Comparison of ENCODE assay signal across 9 cellular contexts in genomic region chr5:74543162-74543995, GRCh38.
DNase-seq lines count a peak whose midpoint lies in the region; ATAC-seq and TF ChIP-seq lines count a peak whose summit lies in the region.
"Had no signal": no experiment of that assay in that cellular context is flagged by ENCODE, and none has a peak within 500 bp of the region (broad histone marks: within the 10 kb centered on the region; RNA-seq: fewer than 3 reads in every experiment).

No MANE protein-coding gene starts in this region.

- DNase-seq in HCT116 (ENCODE audit: low read depth, low spot score): peak; percentile 82
- DNase-seq in PC-9: peak; percentile 86 to 97
- DNase-seq in fibroblast of pulmonary artery (ENCODE audit: low read depth): peak; percentile 74
- peak; percentile 93 for DNase-seq in retinal pigment epithelial cell (ENCODE audit: low read depth)
- no peak for DNase-seq in activated naive CD4-positive, alpha-beta T cell treated with anti-CD3 and anti-CD28 coated beads, Interleukin-2, amount 10 ng/mL, durations not matched to agents 7 days and 5 days
- no peak for DNase-seq in NCI-H1105 treated with DMSO at 0.1 percent for 48 hours (lab: John Stamatoyannopoulos, UW)
- DNase-seq: activated naive CD8-positive, alpha-beta T cell treated with anti-CD3 and anti-CD28 coated beads, Interleukin-2, amount 50 U/mL, for 24 hours had no signal

- H3K4me2 ChIP-seq in HCT116 (ENCODE audit: low read length): peak overlapping the region; percentile 92
- peak overlapping the region; percentile 74 for H3K4me2 ChIP-seq in PC-9

- H3K36me3 Mint-ChIP-seq in activated naive CD4-positive, alpha-beta T cell treated with anti-CD3 and anti-CD28 coated beads, Interleukin-2, amount 10 ng/mL, durations not matched to agents 7 days and 5 days: no peaks in the 10 kb centered on the region

- TF ChIP-seq POLR2A in HCT116 (IDR thresholded peaks at IDR 0.05; ENCODE audit: borderline replicate concordance, extremely low read depth, insufficient read depth, insufficient read length): no peak

- RAD21 ChIA-PET in HCT116 (lab: Charles Lee; ENCODE audit: low non-redundant PET in 1 of 2, low total read pairs in 2 of 2, uncharacterized antibody in 2 of 2, unreplicated experiment in 2 of 2): no interaction called here

- no peak overlapping the region for H3K4me3 Mint-ChIP-seq in activated naive CD4-positive, alpha-beta T cell treated with anti-CD3 and anti-CD28 coated beads, Interleukin-2, amount 10 ng/mL, durations not matched to agents 7 days and 5 days
- H3K4me3 Mint-ChIP-seq: activated naive CD8-positive, alpha-beta T cell treated with anti-CD3 and anti-CD28 coated beads, Interleukin-2, amount 50 U/mL, for 24 hours had no signal

- POLR2A ChIA-PET in HCT116 (lab: Charles Lee): interaction anchor here (0.6 to 1.4 kb wide), 3 partner anchors 25 to 97 kb away, joined by 3 read pairs; partner anchors contain the start of gene ENC1
- POLR2A ChIA-PET in PC-9 (lab: Charles Lee; ENCODE audit: unreplicated experiment): interaction anchor here (0.6 kb wide), 3 partner anchors 97 to 211 kb away, joined by 3 to 8 read pairs (median 5); no protein-coding TSS in a partner anchor

- peak overlapping the region; percentile 60 for H3K9ac ChIP-seq in HCT116 (ENCODE audit: low read length)

- no TSS peak for BruUV-seq in HCT116 (replicated peaks; lab: Mats Ljungman, UMichigan)
- no TSS peak for BruUV-seq in PC-9 (replicated peaks; lab: Mats Ljungman, UMichigan)

- H3K4me1 ChIP-seq in HCT116 (ENCODE audit: control insufficient read depth in 1 of 2, insufficient read depth in 2 of 2, low read length in 2 of 2) (peaks cover 41 to 43% of the 10 kb centered on the region in 2 experiments), PC-9 (replicated peaks; ENCODE audit: insufficient read depth) (peaks cover 73% of the 10 kb centered on the region)

- H3K4me3 ChIP-seq in HCT116 (replicated peaks in 1 of 2; ENCODE audit: low read depth in 1 of 2, low read length in 2 of 2) (peak overlapping the region; percentile 24 to 46), PC-9 (peak overlapping the region; percentile 31; the same call in 1 of the 2 replicates), fibroblast of pulmonary artery (replicated peaks; ENCODE audit: low read depth, low read length) (peak overlapping the region; percentile 4), retinal pigment epithelial cell (ENCODE audit: low read length) (peak overlapping the region; percentile 9)

- H3K36me3 ChIP-seq in HCT116 (ENCODE audit: control insufficient read depth in 1 of 2, insufficient read depth in 2 of 2, low read length in 2 of 2) (no peaks in the 10 kb centered on the region), PC-9 (ENCODE audit: low read depth) (no peaks in the 10 kb centered on the region)

- H3F3A ChIP-seq in PC-9 (ENCODE audit: insufficient read depth, low read depth): peaks cover 65% of the 10 kb centered on the region

- H3K79me2 ChIP-seq in HCT116 (ENCODE audit: insufficient read depth, low read length) (no peaks in the 10 kb centered on the region), PC-9 (ENCODE audit: low read depth) (no peaks in the 10 kb centered on the region)

- H3K27me3 ChIP-seq in HCT116 (ENCODE audit: insufficient read depth, low read length) (no peaks in the 10 kb centered on the region), PC-9 (ENCODE audit: insufficient read depth, low read depth) (no peaks in the 10 kb centered on the region)

- H2AFZ ChIP-seq in HCT116 (ENCODE audit: low read depth, low read length, poor library complexity, severe bottlenecking) (peak overlapping the region; percentile 80), PC-9 (no peak overlapping the region)

- H3K27ac Mint-ChIP-seq in activated naive CD4-positive, alpha-beta T cell treated with anti-CD3 and anti-CD28 coated beads, Interleukin-2, amount 10 ng/mL, durations not matched to agents 7 days and 5 days: no peak overlapping the region
- H3K27ac Mint-ChIP-seq: activated naive CD8-positive, alpha-beta T cell treated with anti-CD3 and anti-CD28 coated beads, Interleukin-2, amount 50 U/mL, for 24 hours had no signal

- ATAC-seq in HCT116 (peak; percentile 90), GM21717 (IDR thresholded peaks at IDR 0.05; ENCODE audit: unreplicated experiment) (no peak), HG03521 (IDR thresholded peaks at IDR 0.05; ENCODE audit: unreplicated experiment) (no peak)
- ATAC-seq: activated naive CD8-positive, alpha-beta T cell treated with anti-CD3 and anti-CD28 coated beads, Interleukin-2, amount 50 U/mL, for 24 hours had no signal

- intact Hi-C loops in HCT116 (cut with micrococcal nuclease) (loop anchor here (2.0 kb wide), 1 partner anchor 89 kb away; no protein-coding TSS in a partner anchor), PC-9 (cut with micrococcal nuclease; ENCODE audit: unreplicated experiment) (loop anchor here (1.0 to 10.0 kb wide), 10 partner anchors 25 to 605 kb away; no protein-coding TSS in a partner anchor)

- peak; percentile 32 for TF ChIP-seq RAD21 in HCT116 (IDR thresholded peaks at IDR 0.05; ENCODE audit: low read depth)

- H3K9me3 ChIP-seq in HCT116 (ENCODE audit: control insufficient read depth in 1 of 2, insufficient read depth in 1 of 2, low read depth in 1 of 2, low read length in 2 of 2): no peaks in the 10 kb centered on the region
- H3K9me3 ChIP-seq in PC-9 (ENCODE audit: insufficient read depth, low read depth): no peaks in the 10 kb centered on the region; the same call in 1 of the 2 replicates

- H3K27me3 Mint-ChIP-seq in activated naive CD4-positive, alpha-beta T cell treated with anti-CD3 and anti-CD28 coated beads, Interleukin-2, amount 10 ng/mL, durations not matched to agents 7 days and 5 days: peaks cover 14% of the 10 kb centered on the region

- H3K9me3 Mint-ChIP-seq in activated naive CD4-positive, alpha-beta T cell treated with anti-CD3 and anti-CD28 coated beads, Interleukin-2, amount 10 ng/mL, durations not matched to agents 7 days and 5 days: no peaks in the 10 kb centered on the region
- H3K9me3 Mint-ChIP-seq: activated naive CD8-positive, alpha-beta T cell treated with anti-CD3 and anti-CD28 coated beads, Interleukin-2, amount 50 U/mL, for 24 hours had no signal

- no peaks in the 10 kb centered on the region for H3K9me2 ChIP-seq in HCT116 (ENCODE audit: insufficient read depth)
- no peaks in the 10 kb centered on the region for H3K9me2 ChIP-seq in PC-9 (ENCODE audit: insufficient read depth)

- no peaks in the 10 kb centered on the region for H4K20me1 ChIP-seq in HCT116 (ENCODE audit: insufficient read depth)
- no peaks in the 10 kb centered on the region for H4K20me1 ChIP-seq in PC-9 (ENCODE audit: insufficient read depth)

- H3K27ac ChIP-seq in HCT116 (ENCODE audit: low read depth, low read length) (peak overlapping the region; percentile 89), PC-9 (peak overlapping the region; percentile 95)

- H3K4me1 Mint-ChIP-seq in activated naive CD4-positive, alpha-beta T cell treated with anti-CD3 and anti-CD28 coated beads, Interleukin-2, amount 10 ng/mL, durations not matched to agents 7 days and 5 days: no peaks in the 10 kb centered on the region

- CTCF ChIA-PET in HCT116 (lab: Charles Lee) (interaction anchor here (1.0 kb wide), 1 partner anchor 97 kb away, joined by 3 read pairs; the partner anchor contains the start of gene ENC1), PC-9 (lab: Charles Lee) (interaction anchor here (1.4 kb wide), 1 partner anchor 148 kb away, joined by 3 read pairs; no protein-coding TSS in a partner anchor)
- CTCF ChIA-PET in activated naive CD4-positive, alpha-beta T cell treated with anti-CD3 and anti-CD28 coated beads, Interleukin-2, amount 10 ng/mL, durations not matched to agents 7 days and 5 days (lab: Charles Lee): no interaction called here

- TF ChIP-seq CTCF in HCT116 (IDR thresholded peaks at IDR 0.05 in 2 of 3, conservative IDR thresholded peaks at IDR 0.05 in 1 of 3; ENCODE audit: borderline replicate concordance in 1 of 3, insufficient read depth in 1 of 3, low read depth in 2 of 3, low read length in 2 of 3): no peak
- TF ChIP-seq CTCF in PC-9 (conservative IDR thresholded peaks at IDR 0.05): no peak
- TF ChIP-seq CTCF in fibroblast of pulmonary artery (IDR thresholded peaks at IDR 0.05; ENCODE audit: low read length, missing control alignments): no peak
- no peak for TF ChIP-seq CTCF in retinal pigment epithelial cell (conservative IDR thresholded peaks at IDR 0.05; ENCODE audit: low read depth, low read length)

TF ChIP-seq in HCT116, 20 proteins besides CTCF, POLR2A, EP300 and RAD21 (continues in another document):
- TF ChIP-seq ATF3 (IDR thresholded peaks at IDR 0.05) (no peak), JUND (IDR thresholded peaks at IDR 0.05) (peak; percentile 66), FOSL1 (IDR thresholded peaks at IDR 0.05; ENCODE audit: low read depth) (peak; percentile 75), TCF7L2 (IDR thresholded peaks at IDR 0.05; ENCODE audit: borderline replicate concordance, extremely low read depth, insufficient read depth, insufficient read length) (peak; percentile 35), SP1 (IDR thresholded peaks at IDR 0.05; ENCODE audit: low read depth) (peak; percentile 81), POLR2AphosphoS5 (IDR thresholded peaks at IDR 0.05; ENCODE audit: low read depth, low read length) (peak; percentile 35; the same call in 1 of the 2 replicates), EZH2 (IDR thresholded peaks at IDR 0.05) (no peak), CEBPB (IDR thresholded peaks at IDR 0.05; ENCODE audit: low read depth) (peak; percentile 84), ZBTB33 (IDR thresholded peaks at IDR 0.05; ENCODE audit: extremely low read depth, insufficient replicate concordance, low read length) (no peak), ZFX (IDR thresholded peaks at IDR 0.05) (no peak)

Comparison
In these comparisons a context has a peak if more than half of its experiments do, and no peak if none do; other contexts are left out.
1. DNase-seq: peak in HCT116 (single experiment), PC-9 (2 of 2), fibroblast of pulmonary artery (single experiment) and retinal pigment epithelial cell (single experiment); none in activated naive CD4-positive, alpha-beta T cell treated with anti-CD3 and anti-CD28 coated beads, Interleukin-2, amount 10 ng/mL, durations not matched to agents 7 days and 5 days (single experiment) and NCI-H1105 treated with DMSO at 0.1 percent for 48 hours (single experiment).
2. Peak in every context shown above with its lines, with median percentiles within 50 percentile points of each other: H3K4me3 ChIP-seq.